ENCODE assay signal across 2 cellular contexts in the genomic region with DNA sequence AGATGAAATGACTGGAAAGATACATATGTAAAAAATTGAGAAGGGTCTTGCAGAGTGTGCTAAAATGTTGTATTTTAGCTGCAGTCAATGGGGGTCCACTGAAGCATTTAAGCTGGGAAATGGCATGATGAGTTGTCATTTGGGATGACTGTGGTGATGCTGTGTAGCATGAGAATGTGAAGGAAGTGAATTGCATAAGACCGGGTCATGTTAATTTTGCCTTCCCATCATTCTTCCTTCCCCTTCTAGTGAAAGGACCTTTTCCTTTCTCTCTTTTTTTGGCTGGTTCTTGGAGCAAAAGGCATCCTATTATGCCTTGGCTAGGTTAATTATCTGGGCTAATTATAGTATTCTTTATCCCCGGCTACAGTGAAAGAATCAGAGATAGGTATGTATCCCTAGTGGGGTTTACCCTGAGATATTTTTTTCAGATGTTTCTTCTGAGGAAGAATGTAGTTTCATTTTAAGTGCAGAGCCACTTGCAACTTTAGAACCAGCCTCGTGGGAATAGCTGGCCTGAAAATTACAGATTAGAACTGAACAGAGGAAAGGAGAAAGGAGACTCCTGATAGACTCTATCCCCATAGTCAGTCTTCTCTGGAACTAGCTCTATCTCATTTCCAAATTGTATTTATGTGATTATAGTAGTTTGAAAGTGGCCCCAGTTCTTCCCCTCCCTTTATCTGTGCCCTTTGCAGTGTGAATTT.
TF ChIP-seq lines count a peak whose summit lies in the region.

No MANE protein-coding gene starts in this region.

TF ChIP-seq in SK-N-SH, 30 proteins besides CTCF, POLR2A, EP300 and RAD21 (continued from another document):
- no peak for TF ChIP-seq FOXJ3 (CRISPR knock-in tag; IDR thresholded peaks at IDR 0.05)
- no peak for TF ChIP-seq SIN3A (IDR thresholded peaks at IDR 0.05; ENCODE audit: borderline replicate concordance, low read depth, low read length)
- no peak for TF ChIP-seq TAF1 (IDR thresholded peaks at IDR 0.05; ENCODE audit: borderline replicate concordance, low read depth, low read length)
- TF ChIP-seq MEF2A (IDR thresholded peaks at IDR 0.05; ENCODE audit: borderline replicate concordance, low read depth), result no peak
- TF ChIP-seq, protein P1, sequence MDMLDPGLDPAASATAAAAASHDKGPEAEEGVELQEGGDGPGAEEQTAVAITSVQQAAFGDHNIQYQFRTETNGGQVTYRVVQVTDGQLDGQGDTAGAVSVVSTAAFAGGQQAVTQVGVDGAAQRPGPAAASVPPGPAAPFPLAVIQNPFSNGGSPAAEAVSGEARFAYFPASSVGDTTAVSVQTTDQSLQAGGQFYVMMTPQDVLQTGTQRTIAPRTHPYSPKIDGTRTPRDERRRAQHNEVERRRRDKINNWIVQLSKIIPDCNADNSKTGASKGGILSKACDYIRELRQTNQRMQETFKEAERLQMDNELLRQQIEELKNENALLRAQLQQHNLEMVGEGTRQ (IDR thresholded peaks at IDR 0.05; ENCODE audit: borderline replicate concordance, low read depth, low read length), result no peak
- TF ChIP-seq, protein P2, sequence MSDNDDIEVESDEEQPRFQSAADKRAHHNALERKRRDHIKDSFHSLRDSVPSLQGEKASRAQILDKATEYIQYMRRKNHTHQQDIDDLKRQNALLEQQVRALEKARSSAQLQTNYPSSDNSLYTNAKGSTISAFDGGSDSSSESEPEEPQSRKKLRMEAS (IDR thresholded peaks at IDR 0.05; ENCODE audit: low read depth), result no peak
- no peak for TF ChIP-seq TCF12 (IDR thresholded peaks at IDR 0.05)
- TF ChIP-seq SMC3 (IDR thresholded peaks at IDR 0.05; ENCODE audit: low read depth, low read length), result no peak
- TF ChIP-seq, protein P3, sequence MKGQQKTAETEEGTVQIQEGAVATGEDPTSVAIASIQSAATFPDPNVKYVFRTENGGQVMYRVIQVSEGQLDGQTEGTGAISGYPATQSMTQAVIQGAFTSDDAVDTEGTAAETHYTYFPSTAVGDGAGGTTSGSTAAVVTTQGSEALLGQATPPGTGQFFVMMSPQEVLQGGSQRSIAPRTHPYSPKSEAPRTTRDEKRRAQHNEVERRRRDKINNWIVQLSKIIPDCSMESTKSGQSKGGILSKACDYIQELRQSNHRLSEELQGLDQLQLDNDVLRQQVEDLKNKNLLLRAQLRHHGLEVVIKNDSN (IDR thresholded peaks at IDR 0.05; ENCODE audit: borderline replicate concordance, low read depth), result no peak
- no peak for TF ChIP-seq YY1 (IDR thresholded peaks at IDR 0.05; ENCODE audit: low read depth)
- TF ChIP-seq, protein P4, sequence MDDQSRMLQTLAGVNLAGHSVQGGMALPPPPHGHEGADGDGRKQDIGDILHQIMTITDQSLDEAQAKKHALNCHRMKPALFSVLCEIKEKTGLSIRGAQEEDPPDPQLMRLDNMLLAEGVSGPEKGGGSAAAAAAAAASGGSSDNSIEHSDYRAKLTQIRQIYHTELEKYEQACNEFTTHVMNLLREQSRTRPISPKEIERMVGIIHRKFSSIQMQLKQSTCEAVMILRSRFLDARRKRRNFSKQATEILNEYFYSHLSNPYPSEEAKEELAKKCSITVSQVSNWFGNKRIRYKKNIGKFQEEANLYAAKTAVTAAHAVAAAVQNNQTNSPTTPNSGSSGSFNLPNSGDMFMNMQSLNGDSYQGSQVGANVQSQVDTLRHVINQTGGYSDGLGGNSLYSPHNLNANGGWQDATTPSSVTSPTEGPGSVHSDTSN (IDR thresholded peaks at IDR 0.05), result no peak

TF ChIP-seq in SK-N-SH treated with all-trans-retinoic acid at 6 μM for 48 hours, 23 proteins besides CTCF, POLR2A, EP300 and RAD21 (continued from another document):
- TF ChIP-seq, protein P5, sequence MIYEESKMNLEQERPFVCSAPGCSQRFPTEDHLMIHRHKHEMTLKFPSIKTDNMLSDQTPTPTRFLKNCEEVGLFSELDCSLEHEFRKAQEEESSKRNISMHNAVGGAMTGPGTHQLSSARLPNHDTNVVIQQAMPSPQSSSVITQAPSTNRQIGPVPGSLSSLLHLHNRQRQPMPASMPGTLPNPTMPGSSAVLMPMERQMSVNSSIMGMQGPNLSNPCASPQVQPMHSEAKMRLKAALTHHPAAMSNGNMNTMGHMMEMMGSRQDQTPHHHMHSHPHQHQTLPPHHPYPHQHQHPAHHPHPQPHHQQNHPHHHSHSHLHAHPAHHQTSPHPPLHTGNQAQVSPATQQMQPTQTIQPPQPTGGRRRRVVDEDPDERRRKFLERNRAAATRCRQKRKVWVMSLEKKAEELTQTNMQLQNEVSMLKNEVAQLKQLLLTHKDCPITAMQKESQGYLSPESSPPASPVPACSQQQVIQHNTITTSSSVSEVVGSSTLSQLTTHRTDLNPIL (CRISPR knock-in tag; IDR thresholded peaks at IDR 0.05; ENCODE audit: low read depth), result no peak
- TF ChIP-seq OSR1 (CRISPR knock-in tag; IDR thresholded peaks at IDR 0.05) (no peak), TCF4 (CRISPR knock-in tag; IDR thresholded peaks at IDR 0.05; ENCODE audit: borderline replicate concordance) (no peak), CSDC2 (CRISPR knock-in tag; IDR thresholded peaks at IDR 0.05) (no peak), ESRRG (CRISPR knock-in tag; IDR thresholded peaks at IDR 0.05) (no peak), ZC3H10 (CRISPR knock-in tag; IDR thresholded peaks at IDR 0.05) (no peak), BACH2 (CRISPR knock-in tag; IDR thresholded peaks at IDR 0.05; ENCODE audit: borderline replicate concordance) (no peak), ZFP3 (CRISPR knock-in tag; IDR thresholded peaks at IDR 0.05) (no peak), ZNF8 (CRISPR knock-in tag; IDR thresholded peaks at IDR 0.05) (no peak), ZNF565 (CRISPR knock-in tag; conservative IDR thresholded peaks at IDR 0.05; ENCODE audit: low read depth) (no peak), RARB (CRISPR knock-in tag; IDR thresholded peaks at IDR 0.05) (no peak), ARNTL (CRISPR knock-in tag; IDR thresholded peaks at IDR 0.05; ENCODE audit: borderline replicate concordance, low read depth) (no peak)
- TF ChIP-seq, protein P6, sequence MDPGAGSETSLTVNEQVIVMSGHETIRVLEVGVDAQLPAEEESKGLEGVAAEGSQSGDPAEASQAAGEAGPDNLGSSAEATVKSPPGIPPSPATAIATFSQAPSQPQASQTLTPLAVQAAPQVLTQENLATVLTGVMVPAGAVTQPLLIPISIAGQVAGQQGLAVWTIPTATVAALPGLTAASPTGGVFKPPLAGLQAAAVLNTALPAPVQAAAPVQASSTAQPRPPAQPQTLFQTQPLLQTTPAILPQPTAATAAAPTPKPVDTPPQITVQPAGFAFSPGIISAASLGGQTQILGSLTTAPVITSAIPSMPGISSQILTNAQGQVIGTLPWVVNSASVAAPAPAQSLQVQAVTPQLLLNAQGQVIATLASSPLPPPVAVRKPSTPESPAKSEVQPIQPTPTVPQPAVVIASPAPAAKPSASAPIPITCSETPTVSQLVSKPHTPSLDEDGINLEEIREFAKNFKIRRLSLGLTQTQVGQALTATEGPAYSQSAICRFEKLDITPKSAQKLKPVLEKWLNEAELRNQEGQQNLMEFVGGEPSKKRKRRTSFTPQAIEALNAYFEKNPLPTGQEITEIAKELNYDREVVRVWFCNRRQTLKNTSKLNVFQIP (CRISPR knock-in tag; IDR thresholded peaks at IDR 0.05; ENCODE audit: borderline replicate concordance, low read depth), result no peak
- TF ChIP-seq, protein P7, sequence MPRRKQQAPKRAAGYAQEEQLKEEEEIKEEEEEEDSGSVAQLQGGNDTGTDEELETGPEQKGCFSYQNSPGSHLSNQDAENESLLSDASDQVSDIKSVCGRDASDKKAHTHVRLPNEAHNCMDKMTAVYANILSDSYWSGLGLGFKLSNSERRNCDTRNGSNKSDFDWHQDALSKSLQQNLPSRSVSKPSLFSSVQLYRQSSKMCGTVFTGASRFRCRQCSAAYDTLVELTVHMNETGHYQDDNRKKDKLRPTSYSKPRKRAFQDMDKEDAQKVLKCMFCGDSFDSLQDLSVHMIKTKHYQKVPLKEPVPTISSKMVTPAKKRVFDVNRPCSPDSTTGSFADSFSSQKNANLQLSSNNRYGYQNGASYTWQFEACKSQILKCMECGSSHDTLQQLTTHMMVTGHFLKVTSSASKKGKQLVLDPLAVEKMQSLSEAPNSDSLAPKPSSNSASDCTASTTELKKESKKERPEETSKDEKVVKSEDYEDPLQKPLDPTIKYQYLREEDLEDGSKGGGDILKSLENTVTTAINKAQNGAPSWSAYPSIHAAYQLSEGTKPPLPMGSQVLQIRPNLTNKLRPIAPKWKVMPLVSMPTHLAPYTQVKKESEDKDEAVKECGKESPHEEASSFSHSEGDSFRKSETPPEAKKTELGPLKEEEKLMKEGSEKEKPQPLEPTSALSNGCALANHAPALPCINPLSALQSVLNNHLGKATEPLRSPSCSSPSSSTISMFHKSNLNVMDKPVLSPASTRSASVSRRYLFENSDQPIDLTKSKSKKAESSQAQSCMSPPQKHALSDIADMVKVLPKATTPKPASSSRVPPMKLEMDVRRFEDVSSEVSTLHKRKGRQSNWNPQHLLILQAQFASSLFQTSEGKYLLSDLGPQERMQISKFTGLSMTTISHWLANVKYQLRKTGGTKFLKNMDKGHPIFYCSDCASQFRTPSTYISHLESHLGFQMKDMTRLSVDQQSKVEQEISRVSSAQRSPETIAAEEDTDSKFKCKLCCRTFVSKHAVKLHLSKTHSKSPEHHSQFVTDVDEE (CRISPR knock-in tag; IDR thresholded peaks at IDR 0.05), result no peak
